ENCODE assay signal across 8 cellular contexts in genomic region chr1:67149179-67149770, GRCh38. TPM values are rescaled to one million over a fixed set of nuclear protein-coding genes. Genes with fewer than 3 reads are reported as not detected.
DNase-seq lines count a peak whose midpoint lies in the region; ATAC-seq and TF ChIP-seq lines count a peak whose summit lies in the region.

No MANE protein-coding gene starts in this region.

- intact Hi-C loops in activated CD4-positive, alpha-beta T cell treated with anti-CD3 and anti-CD28 coated beads, Interleukin-2, amount 10 ng/mL, durations not matched to agents 24 days and 14 days (cut with micrococcal nuclease) = loop anchor here (1.0 to 10.0 kb wide), 6 partner anchors 64 to 384 kb away; partner anchors contain the start of gene SLC35D1
- intact Hi-C loops in right lobe of liver (cut with DNase I) = loop anchor here (10.0 kb wide), 2 partner anchors 154 to 374 kb away; no protein-coding TSS in a partner anchor

- peaks cover 4% of the 10 kb centered on the region for H3K27me3 Mint-ChIP-seq in activated CD4-positive, alpha-beta T cell treated with anti-CD3 and anti-CD28 coated beads, Interleukin-2, amount 10 ng/mL, durations not matched to agents 24 days and 14 days

- H3K4me1 ChIP-seq in right lobe of liver = peaks cover 0 to 5% (median 0%) of the 10 kb centered on the region in 4 donors

- H3K27ac Mint-ChIP-seq in activated CD4-positive, alpha-beta T cell treated with anti-CD3 and anti-CD28 coated beads, Interleukin-2, amount 10 ng/mL, durations not matched to agents 24 days and 14 days = peak overlapping the region; percentile 55

- 15% methylated on average over 9 of the region's 9 CpGs for WGBS in right lobe of liver (ENCODE audit: insufficient coverage, low coverage, low lambda C conversion rate, missing lambda C conversion rate)

- H3K36me3 Mint-ChIP-seq in activated CD4-positive, alpha-beta T cell treated with anti-CD3 and anti-CD28 coated beads, Interleukin-2, amount 10 ng/mL, durations not matched to agents 24 days and 14 days (ENCODE audit: low read depth) = no peaks in the 10 kb centered on the region

- peak; percentile 80 for ATAC-seq in GM19328 (IDR thresholded peaks at IDR 0.05; ENCODE audit: unreplicated experiment)
- ATAC-seq in HG03342 (IDR thresholded peaks at IDR 0.05; ENCODE audit: unreplicated experiment) = peak; percentile 94
- ATAC-seq in right lobe of liver = peak; percentile 98 to 100 (median 100)

- H3K27ac ChIP-seq in right lobe of liver = no peak overlapping the region

- no peaks in the 10 kb centered on the region for H3K9me3 ChIP-seq in right lobe of liver

- H3K4me1 Mint-ChIP-seq in activated CD4-positive, alpha-beta T cell treated with anti-CD3 and anti-CD28 coated beads, Interleukin-2, amount 10 ng/mL, durations not matched to agents 24 days and 14 days = peaks cover 32% of the 10 kb centered on the region

- no peaks in the 10 kb centered on the region for H3K9me3 Mint-ChIP-seq in activated CD4-positive, alpha-beta T cell treated with anti-CD3 and anti-CD28 coated beads, Interleukin-2, amount 10 ng/mL, durations not matched to agents 24 days and 14 days

- peak; percentile 78 to 83 (median 80) for TF ChIP-seq CTCF in right lobe of liver (IDR thresholded peaks at IDR 0.05)

- no peak overlapping the region for H3K4me3 Mint-ChIP-seq in activated CD4-positive, alpha-beta T cell treated with anti-CD3 and anti-CD28 coated beads, Interleukin-2, amount 10 ng/mL, durations not matched to agents 24 days and 14 days

- peak; percentile 63 for DNase-seq in COLO829 (ENCODE audit: low spot score)
- peak; percentile 63 for DNase-seq in NCI-H460 (ENCODE audit: extremely low read depth, low read depth)
- peak; percentile 86 for DNase-seq in activated CD4-positive, alpha-beta T cell treated with anti-CD3 and anti-CD28 coated beads, Interleukin-2, amount 10 ng/mL, durations not matched to agents 24 days and 14 days
- DNase-seq in dermis blood vessel endothelial cell = peak; percentile 83
- DNase-seq in right lobe of liver = peak in 2 of 3 donors; percentile 51 to 69
- peak; percentile 66 for DNase-seq in stimulated activated CD8-positive, alpha-beta memory T cell treated with anti-CD3 and anti-CD28 coated beads, Interleukin-4, amount 100 ng/mL, for 48 hours

- H3K36me3 ChIP-seq in right lobe of liver = no peaks in the 10 kb centered on the region

- no peak for TF ChIP-seq POLR2A in right lobe of liver (IDR thresholded peaks at IDR 0.05)

- H3K27me3 ChIP-seq in right lobe of liver = no peaks in the 10 kb centered on the region

- H3K4me3 ChIP-seq in right lobe of liver = no peak overlapping the region

RNA-seq across cellular contexts. Expression of gene C1orf141, which starts 14.5 kb away (rescaled TPM):
- total RNA-seq in NCI-H460 (2014; rRNA removed; shearing (Covaris generic)) = not detected in 2 replicates
- polyA plus RNA-seq in NCI-H460 (2014; cell fraction: nucleus; rRNA removed) = not detected in 2 replicates
- not detected in 2 replicates for total RNA-seq in activated CD4-positive, alpha-beta T cell treated with anti-CD3 and anti-CD28 coated beads, Interleukin-2, amount 10 ng/mL, durations not matched to agents 24 days and 14 days
- not detected in 2 replicates for total RNA-seq in dermis blood vessel endothelial cell
- not detected for total RNA-seq in right lobe of liver

RNA-seq across cellular contexts. Expression of gene IL23R, which starts 17.0 kb away (rescaled TPM):
- total RNA-seq in NCI-H460 (2014; rRNA removed; shearing (Covaris generic)) = not detected in 2 replicates
- polyA plus RNA-seq in NCI-H460 (2014; cell fraction: nucleus; rRNA removed) = not detected in 2 replicates
- total RNA-seq in activated CD4-positive, alpha-beta T cell treated with anti-CD3 and anti-CD28 coated beads, Interleukin-2, amount 10 ng/mL, durations not matched to agents 24 days and 14 days = 3.1 and 3.8 TPM in 2 replicates
- total RNA-seq in dermis blood vessel endothelial cell = not detected in 2 replicates
- total RNA-seq in right lobe of liver = under 1 TPM in 1 of 6 experiments, not detected in 5; 0.12 TPM
